In the genomic region with DNA sequence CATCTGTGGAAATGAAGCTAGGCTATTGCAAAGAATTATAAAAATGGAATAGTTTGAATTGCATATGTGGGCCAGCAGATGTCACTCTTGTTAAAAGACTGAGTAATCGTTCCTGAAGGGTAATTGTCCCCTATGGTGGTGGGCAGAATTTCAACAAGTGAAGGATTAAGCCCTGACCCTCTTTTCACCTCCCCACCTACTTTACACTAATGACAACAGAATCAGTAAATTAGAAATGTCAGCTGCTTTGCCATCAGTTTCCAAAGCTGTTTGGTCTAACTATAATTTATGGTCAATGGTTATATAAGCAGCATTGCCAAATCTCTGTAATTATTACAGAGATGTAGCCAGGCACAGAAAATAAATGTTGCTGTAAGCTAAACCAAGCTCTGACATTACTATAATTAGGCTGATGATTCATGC, we compare ENCODE assay signal across 9 cellular contexts.
DNase-seq lines count a peak whose midpoint lies in the region; ATAC-seq and TF ChIP-seq lines count a peak whose summit lies in the region.
"Had no signal": no experiment of that assay in that cellular context is flagged by ENCODE, and none has a peak within 500 bp of the region (broad histone marks: within the 10 kb centered on the region; RNA-seq: fewer than 3 reads in every experiment).

No MANE protein-coding gene starts in this region.

- no peaks in the 10 kb centered on the region for H3K4me1 Mint-ChIP-seq in chondrocyte (ENCODE audit: low read depth)

- H3K4me1 ChIP-seq in smooth muscle cell (ENCODE audit: low read depth) (no peaks in the 10 kb centered on the region), stomach (no peaks in the 10 kb centered on the region), tibial artery (no peaks in the 10 kb centered on the region), osteoblast (ENCODE audit: insufficient read depth, low read length) (no peaks in the 10 kb centered on the region)

- intact Hi-C loops in stomach (cut with DNase I; ENCODE audit: low total_unique reads): no loop called here
- intact Hi-C loops in tibial artery (cut with DNase I; ENCODE audit: low total_unique reads): no loop called here

- peaks cover 3% of the 10 kb centered on the region for H3K27me3 Mint-ChIP-seq in chondrocyte (ENCODE audit: low read depth)

- H3K36me3 ChIP-seq in smooth muscle cell (ENCODE audit: low read depth): no peaks in the 10 kb centered on the region
- H3K36me3 ChIP-seq in stomach: no peaks in the 10 kb centered on the region
- H3K36me3 ChIP-seq in tibial artery: no peaks in the 10 kb centered on the region
- no peaks in the 10 kb centered on the region for H3K36me3 ChIP-seq in osteoblast (ENCODE audit: insufficient read depth, low read length)

- H4K20me1 ChIP-seq in smooth muscle cell (ENCODE audit: low read depth): no peaks in the 10 kb centered on the region
- H4K20me1 ChIP-seq in osteoblast (ENCODE audit: insufficient read depth, low read length): no peaks in the 10 kb centered on the region

- no peak overlapping the region for H3K9ac ChIP-seq in smooth muscle cell (ENCODE audit: low read depth)

- TF ChIP-seq EP300 in stomach (IDR thresholded peaks at IDR 0.05): no peak

- no peak overlapping the region for H3K4me2 ChIP-seq in smooth muscle cell
- no peak overlapping the region for H3K4me2 ChIP-seq in osteoblast (ENCODE audit: insufficient read depth, low read length)

- H2AFZ ChIP-seq in smooth muscle cell (ENCODE audit: low read depth) (peak overlapping the region; percentile 38), osteoblast (ENCODE audit: low read length) (no peak overlapping the region)

- no peak overlapping the region for H3K27ac Mint-ChIP-seq in chondrocyte (ENCODE audit: unreplicated experiment)
- H3K27ac Mint-ChIP-seq: T-helper 1 cell treated with Interleukin-12 subunit alpha and Interleukin-12 subunit beta and Interleukin-4 antibody, amounts not matched to agents 30 μg/mL and 1 μg/mL, for 36 hours had no signal

- H3K36me3 Mint-ChIP-seq in chondrocyte (ENCODE audit: low read depth): no peaks in the 10 kb centered on the region

- no peaks in the 10 kb centered on the region for H3F3A ChIP-seq in smooth muscle cell (ENCODE audit: low read depth)

- H3K4me3 ChIP-seq in smooth muscle cell (no peak overlapping the region), stomach (no peak overlapping the region), tibial artery (no peak overlapping the region), osteoblast (ENCODE audit: insufficient read depth, low read length) (no peak overlapping the region)

- no peaks in the 10 kb centered on the region for H3K79me2 ChIP-seq in smooth muscle cell (ENCODE audit: low read depth)
- no peaks in the 10 kb centered on the region for H3K79me2 ChIP-seq in osteoblast (ENCODE audit: insufficient read depth, low read length)

- H3K9me3 ChIP-seq in smooth muscle cell (replicated peaks; ENCODE audit: low read depth) (no peaks in the 10 kb centered on the region), stomach (no peaks in the 10 kb centered on the region), tibial artery (no peaks in the 10 kb centered on the region), osteoblast (ENCODE audit: low read depth, low read length) (no peaks in the 10 kb centered on the region)

- WGBS in smooth muscle cell (ENCODE audit: low lambda C conversion rate): 7% methylated on average over 1 of the region's 1 CpG
- 0 to 5% (median 0%) methylated on average over 1 of the region's 1 CpG for WGBS in stomach, 5 donors

- TF ChIP-seq CTCF in chondrocyte (IDR thresholded peaks at IDR 0.05) (peak; percentile 88), smooth muscle cell (IDR thresholded peaks at IDR 0.05; ENCODE audit: borderline replicate concordance, insufficient read depth, poor library complexity, severe bottlenecking) (peak; percentile 51), stomach (IDR thresholded peaks at IDR 0.05) (no peak), tibial artery (IDR thresholded peaks at IDR 0.05) (no peak), osteoblast (IDR thresholded peaks at IDR 0.05; ENCODE audit: extremely low read depth, low read depth, low read length) (no peak)

- no peaks in the 10 kb centered on the region for H3K9me3 Mint-ChIP-seq in chondrocyte (ENCODE audit: low read depth)
- H3K9me3 Mint-ChIP-seq: T-helper 1 cell treated with Interleukin-12 subunit alpha and Interleukin-12 subunit beta and Interleukin-4 antibody, amounts not matched to agents 30 μg/mL and 1 μg/mL, for 36 hours had no signal

- ATAC-seq in GM18517 (IDR thresholded peaks at IDR 0.05; ENCODE audit: unreplicated experiment): peak; percentile 77
- peak; percentile 72 for ATAC-seq in HG02973 (IDR thresholded peaks at IDR 0.05; ENCODE audit: unreplicated experiment)

- H3K27me3 ChIP-seq in smooth muscle cell (ENCODE audit: low read depth) (no peaks in the 10 kb centered on the region), stomach (no peaks in the 10 kb centered on the region), tibial artery (no peaks in the 10 kb centered on the region), osteoblast (ENCODE audit: insufficient read depth, low read length) (no peaks in the 10 kb centered on the region)

- DNase-seq in NCI-H345 (lab: John Stamatoyannopoulos, UW) (peak; percentile 59), chondrocyte (ENCODE audit: low spot score) (no peak), smooth muscle cell (lab: John Stamatoyannopoulos, UW; ENCODE audit: unreplicated experiment) (no peak), stomach (no peak), tibial artery (no peak), osteoblast (ENCODE audit: insufficient read length, low spot score, missing footprints) (no peak)

- H3K4me3 Mint-ChIP-seq in chondrocyte (ENCODE audit: unreplicated experiment): no peak overlapping the region
- H3K4me3 Mint-ChIP-seq: T-helper 1 cell treated with Interleukin-12 subunit alpha and Interleukin-12 subunit beta and Interleukin-4 antibody, amounts not matched to agents 30 μg/mL and 1 μg/mL, for 36 hours had no signal

- TF ChIP-seq POLR2A in stomach (IDR thresholded peaks at IDR 0.05): no peak

- no peak overlapping the region for H3K27ac ChIP-seq in smooth muscle cell (ENCODE audit: low read depth)
- H3K27ac ChIP-seq in stomach: no peak overlapping the region
- no peak overlapping the region for H3K27ac ChIP-seq in tibial artery
- no peak overlapping the region for H3K27ac ChIP-seq in osteoblast (ENCODE audit: low read depth, low read length)

Comparison
In these comparisons a context has a peak if more than half of its experiments do, and no peak if none do; other contexts are left out.
1. CTCF ChIP-seq: peak in chondrocyte (single experiment) and smooth muscle cell (single experiment); none in stomach (0 of 7), tibial artery (0 of 2) and osteoblast (single experiment).